ENCODE assay signal across 6 cellular contexts in the genomic region with DNA sequence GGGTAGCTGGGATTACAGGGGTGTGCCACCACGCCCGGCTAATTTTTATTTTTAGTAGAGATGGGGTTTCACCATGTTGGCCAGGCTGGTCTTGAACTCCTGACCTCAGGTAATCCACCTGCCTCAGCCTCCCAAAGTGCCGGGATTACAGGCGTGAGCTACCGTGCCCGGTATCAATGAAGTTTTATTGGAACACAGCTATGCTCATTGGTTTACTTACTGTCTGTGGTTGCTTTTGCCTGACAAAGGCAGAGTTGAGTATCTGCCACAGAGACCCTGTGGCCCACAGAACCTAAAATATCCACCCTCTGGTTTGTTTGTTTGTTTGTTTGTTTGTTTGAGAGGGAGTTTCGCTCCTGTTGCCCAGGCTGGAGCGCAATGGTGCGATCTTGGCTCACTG. TPM values are rescaled to one million over a fixed set of nuclear protein-coding genes. Genes with fewer than 3 reads are reported as not detected.
DNase-seq lines count a peak whose midpoint lies in the region; ATAC-seq and TF ChIP-seq lines count a peak whose summit lies in the region.
"Not testable (repeated sequence)": the region's sequence is repeated elsewhere in the genome, so short reads cannot be mapped to it uniquely, and the experiment has no call there.

No MANE protein-coding gene starts in this region.

- BruUV-seq in Panc1 (replicated peaks; lab: Mats Ljungman, UMichigan): not testable (repeated sequence)

- H3K27ac Mint-ChIP-seq in CD14-positive monocyte: peak overlapping the region in 5 of 7 donors; percentile 25 to 93 (median 75)
- H3K27ac Mint-ChIP-seq in stimulated activated naive B cell treated with anti-CD40 and anti-IgM and Interleukin-4, amounts not matched to agents 10 μg/mL and 1 μg/mL and 100 μg/mL, for 72 hours: peak overlapping the region; percentile 4

- not testable (repeated sequence) for H3K9me3 ChIP-seq in Panc1 (ENCODE audit: control insufficient read depth, insufficient read depth, low read depth, low read length); neutrophil

- in situ Hi-C loops in Panc1 (cut with HindIII; ENCODE audit: low pct_unique_long_range_greater_than_20kb, low sequenced_read_pairs): not testable (repeated sequence)

- POLR2A ChIA-PET in Panc1 (lab: Charles Lee): not testable (repeated sequence)

- intact Hi-C loops in CD14-positive monocyte (cut with micrococcal nuclease); Panc1 (cut with micrococcal nuclease; ENCODE audit: unreplicated experiment): not testable (repeated sequence)

- peaks cover 68% of the 10 kb centered on the region for H3K4me1 Mint-ChIP-seq in CD14-positive monocyte
- H3K4me1 Mint-ChIP-seq in stimulated activated naive B cell treated with anti-CD40 and anti-IgM and Interleukin-4, amounts not matched to agents 10 μg/mL and 1 μg/mL and 100 μg/mL, for 72 hours: peaks cover 39 to 65% of the 10 kb centered on the region in 2 donors

- H3K9me3 Mint-ChIP-seq in CD14-positive monocyte; stimulated activated naive B cell treated with anti-CD40 and anti-IgM and Interleukin-4, amounts not matched to agents 10 μg/mL and 1 μg/mL and 100 μg/mL, for 72 hours: not testable (repeated sequence)

- H3K4me3 ChIP-seq in Panc1 (ENCODE audit: low read depth in 2 of 2, low read length in 2 of 2); neutrophil (ENCODE audit: low read depth in 1 of 2, low read length in 1 of 2): not testable (repeated sequence)

- not testable (repeated sequence) for H3K36me3 Mint-ChIP-seq in CD14-positive monocyte; stimulated activated naive B cell treated with anti-CD40 and anti-IgM and Interleukin-4, amounts not matched to agents 10 μg/mL and 1 μg/mL and 100 μg/mL, for 72 hours

- H3K27ac ChIP-seq in Panc1 (ENCODE audit: low read length): peak overlapping the region; percentile 83; the same call in 1 of the 2 replicates
- H3K27ac ChIP-seq in neutrophil: peak overlapping the region; percentile 82

- peaks cover 16% of the 10 kb centered on the region for H3K4me1 ChIP-seq in Panc1 (ENCODE audit: control insufficient read depth, insufficient read depth, low read length)
- H3K4me1 ChIP-seq in neutrophil (ENCODE audit: control insufficient read depth in 1 of 2, insufficient read depth in 1 of 2, low read depth in 1 of 2, low read length in 1 of 2): peaks cover 71 to 77% of the 10 kb centered on the region in 2 experiments

- H3K4me3 Mint-ChIP-seq in CD14-positive monocyte; stimulated activated naive B cell treated with anti-CD40 and anti-IgM and Interleukin-4, amounts not matched to agents 10 μg/mL and 1 μg/mL and 100 μg/mL, for 72 hours: not testable (repeated sequence)

- not testable (repeated sequence) for H3K27me3 ChIP-seq in Panc1 (ENCODE audit: control insufficient read depth, insufficient read depth, low read length); neutrophil

- not testable (repeated sequence) for H3K36me3 ChIP-seq in Panc1 (ENCODE audit: control insufficient read depth, insufficient read depth, low read length); neutrophil

- H3K27me3 Mint-ChIP-seq in CD14-positive monocyte (ENCODE audit: low read depth in 3 of 3); stimulated activated naive B cell treated with anti-CD40 and anti-IgM and Interleukin-4, amounts not matched to agents 10 μg/mL and 1 μg/mL and 100 μg/mL, for 72 hours: not testable (repeated sequence)

- DNase-seq in CD14-positive monocyte (ENCODE audit: low spot score); Panc1 (ENCODE audit: low read depth, low spot score); stimulated activated naive B cell treated with anti-CD40 and anti-IgM and Interleukin-4, amounts not matched to agents 10 μg/mL and 1 μg/mL and 100 μg/mL, for 72 hours: not testable (repeated sequence)
- DNase-seq in activated CD8-positive, alpha-beta memory T cell treated with anti-CD3 and anti-CD28 coated beads, Interleukin-2, amount 50 U/mL, for 48 hours: peak; percentile 30
- peak; percentile 14 for DNase-seq in islet precursor cell

- not testable (repeated sequence) for ATAC-seq in Panc1; stimulated activated naive B cell treated with anti-CD40 and anti-IgM and Interleukin-4, amounts not matched to agents 10 μg/mL and 1 μg/mL and 100 μg/mL, for 72 hours (replicated peaks)

- not testable (repeated sequence) for TF ChIP-seq CTCF in CD14-positive monocyte (IDR thresholded peaks at IDR 0.05); Panc1 (IDR thresholded peaks at IDR 0.05); neutrophil (IDR thresholded peaks at IDR 0.05)

- CTCF ChIA-PET in Panc1 (lab: Charles Lee): not testable (repeated sequence)

RNA-seq across cellular contexts. Expression of a gene that starts 43.7 kb away (rescaled TPM):
- polyA plus RNA-seq in CD14-positive monocyte: 10 to 100 TPM; 10.5 to 41.5 TPM
- 210 TPM for total RNA-seq in Panc1 (2021; ENCODE audit: unreplicated experiment)
- polyA plus RNA-seq in Panc1 (2012; ENCODE audit: insufficient read length): 80.1 TPM
